ENCODE assay signal across 8 cellular contexts in genomic region chr16:89217138-89217387, GRCh38. TPM values are rescaled to one million over a fixed set of nuclear protein-coding genes. Genes with fewer than 3 reads are reported as not detected.
DNase-seq lines count a peak whose midpoint lies in the region; ATAC-seq and TF ChIP-seq lines count a peak whose summit lies in the region.

No MANE protein-coding gene starts in this region.

- H2AFZ ChIP-seq in DND-41 (ENCODE audit: low read depth, low read length) (peak overlapping the region; percentile 93), trophoblast cell (ENCODE audit: insufficient read depth, low read length, poor library complexity) (peak overlapping the region; percentile 85)

- peak overlapping the region; percentile 87 for H3K4me2 ChIP-seq in DND-41 (ENCODE audit: insufficient read depth, low read length)
- peak overlapping the region; percentile 94 for H3K4me2 ChIP-seq in trophoblast cell (ENCODE audit: low read length)

- H3K4me3 ChIP-seq in DND-41 (ENCODE audit: low read depth in 1 of 2, low read length in 2 of 2) (peak overlapping the region; percentile 93 to 94), SJCRH30 (peak overlapping the region; percentile 98), esophagus muscularis mucosa (peak overlapping the region; percentile 76 to 98 (median 92)), trophoblast cell (ENCODE audit: low read depth, low read length) (peak overlapping the region; percentile 99)

- H3K79me2 ChIP-seq in DND-41 (ENCODE audit: insufficient read depth, low read length) (peaks cover 22% of the 10 kb centered on the region), trophoblast cell (ENCODE audit: control insufficient read depth, insufficient read depth, low read length, poor library complexity) (peaks cover 4% of the 10 kb centered on the region)

- DNase-seq in DND-41 (no peak), SJCRH30 (no peak), esophagus muscularis mucosa (ENCODE audit: extremely low spot score) (no peak), trophoblast cell (no peak), COR-L47 (lab: John Stamatoyannopoulos, UW) (no peak), DMS79 (lab: John Stamatoyannopoulos, UW) (no peak)

- H3K4me1 ChIP-seq in DND-41 (ENCODE audit: insufficient read depth, low read length), result peaks cover 26% of the 10 kb centered on the region
- peaks cover 3% of the 10 kb centered on the region; the same call in 1 of the 2 replicates for H3K4me1 ChIP-seq in SJCRH30
- H3K4me1 ChIP-seq in esophagus muscularis mucosa, result peaks cover 20 to 45% (median 36%) of the 10 kb centered on the region in 4 donors
- peaks cover 0 to 3% of the 10 kb centered on the region in 2 experiments for H3K4me1 ChIP-seq in trophoblast cell (ENCODE audit: control insufficient read depth in 1 of 2, insufficient read depth in 2 of 2, low read length in 2 of 2)

- peaks cover 4% of the 10 kb centered on the region for H3K79me1 ChIP-seq in trophoblast cell (ENCODE audit: low read length)

- TF ChIP-seq POLR2A in esophagus muscularis mucosa (IDR thresholded peaks at IDR 0.05; ENCODE audit: low read depth), result no peak

- TF ChIP-seq CTCF in DND-41 (IDR thresholded peaks at IDR 0.05; ENCODE audit: borderline replicate concordance, extremely low read depth, low read length, poor library complexity, severe bottlenecking) (no peak), esophagus muscularis mucosa (IDR thresholded peaks at IDR 0.05) (no peak)

- H3K27ac ChIP-seq in DND-41 (ENCODE audit: low read length) (peak overlapping the region; percentile 89), SJCRH30 (peak overlapping the region; percentile 75), esophagus muscularis mucosa (replicated peaks in 1 of 4) (peak overlapping the region; percentile 93 to 97 (median 95)), trophoblast cell (ENCODE audit: low read depth, low read length) (peak overlapping the region; percentile 78)

- 0% methylated on average over 11 of the region's 11 CpGs for WGBS in esophagus muscularis mucosa
- no CpG with 5 or more reads among the region's 11 CpGs for WGBS in trophoblast cell (ENCODE audit: extremely low coverage, insufficient coverage, insufficient read length)

- no peaks in the 10 kb centered on the region for H4K20me1 ChIP-seq in DND-41 (ENCODE audit: insufficient read depth, low read length)

- H3K18ac ChIP-seq in trophoblast cell (ENCODE audit: low read length), result no peak overlapping the region

- peak overlapping the region; percentile 60 for H2BK5ac ChIP-seq in trophoblast cell (ENCODE audit: low read depth, low read length, poor library complexity)

- peak overlapping the region; percentile 95 for H4K8ac ChIP-seq in trophoblast cell (ENCODE audit: low read depth, low read length)

- H3K9me3 ChIP-seq in DND-41 (ENCODE audit: insufficient read depth, low read length, severe bottlenecking), result no peaks in the 10 kb centered on the region
- H3K9me3 ChIP-seq in SJCRH30 (replicated peaks), result no peaks in the 10 kb centered on the region
- no peaks in the 10 kb centered on the region for H3K9me3 ChIP-seq in esophagus muscularis mucosa
- H3K9me3 ChIP-seq in trophoblast cell (ENCODE audit: insufficient read depth, low read depth, low read length), result no peaks in the 10 kb centered on the region

- peak overlapping the region; percentile 78 for H4K12ac ChIP-seq in trophoblast cell (ENCODE audit: low read depth, low read length)

- peak overlapping the region; percentile 53 for H3K4ac ChIP-seq in trophoblast cell (ENCODE audit: low read depth, low read length)

- no peak for TF ChIP-seq EP300 in esophagus muscularis mucosa (IDR thresholded peaks at IDR 0.05)

- peak overlapping the region; percentile 91 for H3K9ac ChIP-seq in DND-41 (ENCODE audit: low read depth, low read length)
- peak overlapping the region; percentile 100 for H3K9ac ChIP-seq in trophoblast cell (ENCODE audit: low read length)

- H3K27me3 ChIP-seq in DND-41 (ENCODE audit: insufficient read depth, low read length, poor library complexity) (no peaks in the 10 kb centered on the region), SJCRH30 (no peaks in the 10 kb centered on the region), esophagus muscularis mucosa (no peaks in the 10 kb centered on the region), trophoblast cell (ENCODE audit: insufficient read depth, low read length) (no peaks in the 10 kb centered on the region)

- no peak overlapping the region for H2AK5ac ChIP-seq in trophoblast cell (ENCODE audit: low read length)

- no peak overlapping the region for H2BK120ac ChIP-seq in trophoblast cell (ENCODE audit: insufficient read depth, low read length, poor library complexity)

- intact Hi-C loops in esophagus muscularis mucosa (cut with DNase I), result no loop called here

- H3K14ac ChIP-seq in trophoblast cell (ENCODE audit: low read length), result no peak overlapping the region

- no peak overlapping the region for H2BK12ac ChIP-seq in trophoblast cell (ENCODE audit: low read length)

- no peak overlapping the region for H3K23ac ChIP-seq in trophoblast cell (ENCODE audit: low read length)

- H3K36me3 ChIP-seq in DND-41 (ENCODE audit: insufficient read depth, low read length) (peaks cover 17% of the 10 kb centered on the region), SJCRH30 (peaks cover 22% of the 10 kb centered on the region), esophagus muscularis mucosa (peaks cover 4 to 20% (median 17%) of the 10 kb centered on the region in 4 donors), trophoblast cell (ENCODE audit: control insufficient read depth in 1 of 2, insufficient read depth in 2 of 2, low read length in 2 of 2) (peaks cover 14 to 19% of the 10 kb centered on the region in 2 experiments)

- peak overlapping the region; percentile 64 for H4K91ac ChIP-seq in trophoblast cell (ENCODE audit: low read depth, low read length)

- ATAC-seq in DND-41 (ENCODE audit: insufficient read depth, low read depth), result no peak
- no peak for ATAC-seq in HG03108 (IDR thresholded peaks at IDR 0.05; ENCODE audit: unreplicated experiment)
- ATAC-seq in HG02642 (IDR thresholded peaks at IDR 0.05; ENCODE audit: poor library complexity, unreplicated experiment), result no peak

RNA-seq across cellular contexts. Expression of gene ZNF778, which starts 0.4 kb away (rescaled TPM):
- 24.1 and 33.5 TPM in 2 replicates for total RNA-seq in SJCRH30 (2014; rRNA removed; shearing (Covaris generic))
- 10 to 100 TPM; 11.2 to 17.2 (median 13.9) TPM for total RNA-seq in esophagus muscularis mucosa
- polyA plus RNA-seq in trophoblast cell (2013), result 11.2 and 13.0 TPM in 2 replicates

RNA-seq across cellular contexts. Expression of gene SLC22A31, which starts 16.7 kb away (rescaled TPM):
- 0.18 TPM in 1 of 2 replicates, not detected in the other for total RNA-seq in SJCRH30 (2014; rRNA removed; shearing (Covaris generic))
- under 1 TPM in 1 of 4 donors, not detected in 3; 0.26 TPM for total RNA-seq in esophagus muscularis mucosa
- 2.1 and 2.2 TPM in 2 replicates for polyA plus RNA-seq in trophoblast cell (2013)

RNA-seq across cellular contexts. Expression of gene CDH15, which starts 45.5 kb away (rescaled TPM):
- 162 and 186 TPM in 2 replicates for total RNA-seq in SJCRH30 (2014; rRNA removed; shearing (Covaris generic))
- total RNA-seq in esophagus muscularis mucosa, result under 1 TPM in 3 of 4 donors, not detected in 1; under 0.01 to 0.17 (median 0.13) TPM
- polyA plus RNA-seq in trophoblast cell (2013), result 0.07 and 0.10 TPM in 2 replicates

Comparison
In these comparisons a context has a peak if more than half of its experiments do, and no peak if none do; other contexts are left out.
1. RNA of gene CDH15, which starts 45.5 kb away (total RNA-seq): 162 to 186 TPM in SJCRH30; under 0.01 to 0.17 TPM in esophagus muscularis mucosa; every median in the first group is over 100 times any median in the second.
2. Peak in every context shown above with its lines, with median percentiles within 50 percentile points of each other: H3K27ac ChIP-seq and H3K4me3 ChIP-seq.